Comparison of ENCODE assay signal across 18 cellular contexts in genomic region chr16:50612849-50613198, GRCh38.
DNase-seq lines count a peak whose midpoint lies in the region; ATAC-seq and TF ChIP-seq lines count a peak whose summit lies in the region.
"Had no signal": no experiment of that assay in that cellular context is flagged by ENCODE, and none has a peak within 500 bp of the region (broad histone marks: within the 10 kb centered on the region; RNA-seq: fewer than 3 reads in every experiment).

No MANE protein-coding gene starts in this region.

- 98% methylated on average over 6 of the region's 6 CpGs for WGBS in smooth muscle cell (ENCODE audit: low lambda C conversion rate)
- WGBS in mesendoderm (ENCODE audit: extremely low coverage, insufficient coverage, low lambda C conversion rate): no CpG with 5 or more reads among the region's 6 CpGs

- CTCF ChIA-PET in GM10248 (lab: Yijun Ruan, JAX): no interaction called here

- no peak overlapping the region for H3K18ac ChIP-seq in mesendoderm (ENCODE audit: low read length)

- H3K4me1 ChIP-seq in BLaER1 treated with 17β-estradiol and CSF1 and Interleukin-3, amounts not matched to agents 10 nM and 100 nM: peaks cover 52 to 80% (median 77%) of the 10 kb centered on the region in 10 experiments
- H3K4me1 ChIP-seq in lower lobe of right lung (peaks cover 30% of the 10 kb centered on the region), smooth muscle cell (ENCODE audit: low read depth) (peaks cover 20% of the 10 kb centered on the region), mesendoderm (ENCODE audit: control insufficient read depth, low read depth, low read length) (peaks cover 5% of the 10 kb centered on the region)

- H3K4me3 ChIP-seq in BLaER1 treated with 17β-estradiol and CSF1 and Interleukin-3, amounts not matched to agents 10 nM and 100 nM: peak overlapping the region in 5 of 10 experiments; percentile 18 to 56 (median 49); a peak in 5 of 20 replicates
- H3K4me3 ChIP-seq in lower lobe of right lung: no peak overlapping the region
- H3K4me3 ChIP-seq in smooth muscle cell: no peak overlapping the region
- H3K4me3 ChIP-seq in mesendoderm (ENCODE audit: low read length): no peak overlapping the region
- H3K4me3 ChIP-seq: adrenal gland, GM23338 had no signal

- no peaks in the 10 kb centered on the region for H3K79me2 ChIP-seq in smooth muscle cell (ENCODE audit: low read depth)
- H3K79me2 ChIP-seq in mesendoderm (ENCODE audit: control insufficient read depth, insufficient read depth, low read length): no peaks in the 10 kb centered on the region

- no peaks in the 10 kb centered on the region for H3K79me1 ChIP-seq in mesendoderm (ENCODE audit: low read length)

- H2BK15ac ChIP-seq in mesendoderm (replicated peaks; ENCODE audit: low read depth): no peak overlapping the region

- H3K4me2 ChIP-seq in BLaER1 treated with 17β-estradiol and CSF1 and Interleukin-3, amounts not matched to agents 10 nM and 100 nM: peak overlapping the region; percentile 79 to 98 (median 92)
- H3K4me2 ChIP-seq in smooth muscle cell (peak overlapping the region; percentile 23), mesendoderm (ENCODE audit: low read length) (no peak overlapping the region)
- H3K4me2 ChIP-seq: GM23338 had no signal

- H3K9me3 Mint-ChIP-seq in brain: peaks cover 0 to 6% (median 4%) of the 10 kb centered on the region in 5 experiments
- H3K9me3 Mint-ChIP-seq: CD4-positive, alpha-beta memory T cell; GM23338 had no signal

- ATAC-seq in lower lobe of right lung: no peak
- ATAC-seq: esophagus mucosa, GM23338 had no signal

- peak overlapping the region in 3 of 5 experiments; percentile 35 to 62 (median 49) for H3K4me3 Mint-ChIP-seq in brain
- H3K4me3 Mint-ChIP-seq: CD4-positive, alpha-beta memory T cell; GM23338 had no signal

- peak overlapping the region in 9 of 11 experiments; percentile 39 to 87 (median 62); a peak in 14 of 22 replicates for H3K27ac ChIP-seq in BLaER1 treated with 17β-estradiol and CSF1 and Interleukin-3, amounts not matched to agents 10 nM and 100 nM
- H3K27ac ChIP-seq in lower lobe of right lung (peak overlapping the region; percentile 69), smooth muscle cell (ENCODE audit: low read depth) (no peak overlapping the region), mesendoderm (ENCODE audit: low read depth, low read length) (no peak overlapping the region)

- H3K27me3 ChIP-seq in BLaER1 treated with 17β-estradiol and CSF1 and Interleukin-3, amounts not matched to agents 10 nM and 100 nM: no peaks in the 10 kb centered on the region
- no peaks in the 10 kb centered on the region for H3K27me3 ChIP-seq in lower lobe of right lung (ENCODE audit: low read depth)
- H3K27me3 ChIP-seq in smooth muscle cell (ENCODE audit: low read depth): no peaks in the 10 kb centered on the region
- H3K27me3 ChIP-seq in mesendoderm (ENCODE audit: insufficient read depth, low read length, poor library complexity): no peaks in the 10 kb centered on the region
- H3K27me3 ChIP-seq: adrenal gland had no signal

- no peak overlapping the region for H2BK5ac ChIP-seq in mesendoderm (ENCODE audit: low read length)

- no peaks in the 10 kb centered on the region for H3K27me3 Mint-ChIP-seq in brain
- H3K27me3 Mint-ChIP-seq: CD4-positive, alpha-beta memory T cell had no signal

- peaks cover 93% of the 10 kb centered on the region for H3K4me1 Mint-ChIP-seq in brain

- H4K20me1 ChIP-seq in BLaER1 treated with 17β-estradiol and CSF1 and Interleukin-3, amounts not matched to agents 10 nM and 100 nM: no peaks in the 10 kb centered on the region
- H4K20me1 ChIP-seq in smooth muscle cell (ENCODE audit: low read depth): no peaks in the 10 kb centered on the region

- DNase-seq in lower lobe of right lung (no peak), smooth muscle cell (lab: John Stamatoyannopoulos, UW; ENCODE audit: unreplicated experiment) (no peak), GOT3 (lab: John Stamatoyannopoulos, UW) (no peak), GM10248 (ENCODE audit: extremely low spot score) (no peak), retina (no peak), mesendoderm (no peak)
- DNase-seq: activated CD4-positive, alpha-beta T cell treated with anti-CD3 and anti-CD28 coated beads for 4 hours; adrenal gland; CD4-positive, alpha-beta memory T cell; DMS79; KG1; NCI-H1694; NCI-H526 treated with DMSO at 0.1 percent for 48 hours; stimulated activated CD4-positive, alpha-beta T cell treated with anti-CD3 and anti-CD28 coated beads, Interleukin-15, amount 100 ng/mL, for 24 hours had no signal

- no peak overlapping the region for H3K23ac ChIP-seq in mesendoderm (ENCODE audit: low read length)

- H3K36me3 Mint-ChIP-seq in brain: peaks cover 7% of the 10 kb centered on the region
- H3K36me3 Mint-ChIP-seq: CD4-positive, alpha-beta memory T cell had no signal

- no peak overlapping the region for H3K4ac ChIP-seq in mesendoderm (ENCODE audit: low read depth, low read length)

- no peaks in the 10 kb centered on the region for H3K9me3 ChIP-seq in BLaER1 treated with 17β-estradiol and CSF1 and Interleukin-3, amounts not matched to agents 10 nM and 100 nM (replicated peaks in 1 of 11)
- H3K9me3 ChIP-seq in lower lobe of right lung (no peaks in the 10 kb centered on the region), smooth muscle cell (replicated peaks; ENCODE audit: low read depth) (no peaks in the 10 kb centered on the region)
- H3K9me3 ChIP-seq: adrenal gland had no signal

- H3K9ac ChIP-seq in BLaER1 treated with 17β-estradiol and CSF1 and Interleukin-3, amounts not matched to agents 10 nM and 100 nM: peak overlapping the region in 7 of 11 experiments; percentile 30 to 81 (median 74); a peak in 11 of 22 replicates
- H3K9ac ChIP-seq in smooth muscle cell (ENCODE audit: low read depth): no peak overlapping the region
- H3K9ac ChIP-seq in mesendoderm (ENCODE audit: low read length): no peak overlapping the region

- H2BK120ac ChIP-seq in mesendoderm (ENCODE audit: low read depth, low read length): no peak overlapping the region

- POLR2A ChIA-PET in GM10248 (lab: Yijun Ruan, JAX): no interaction called here

- intact Hi-C loops in lower lobe of right lung (cut with DNase I): no loop called here

- TF ChIP-seq CTCF in brain (conservative IDR thresholded peaks at IDR 0.05) (no peak), lower lobe of right lung (IDR thresholded peaks at IDR 0.05) (no peak), smooth muscle cell (IDR thresholded peaks at IDR 0.05; ENCODE audit: borderline replicate concordance, insufficient read depth, poor library complexity, severe bottlenecking) (no peak), GM10248 (IDR thresholded peaks at IDR 0.05; ENCODE audit: control extremely low read depth, extremely low read depth, low read depth, missing control alignments) (no peak)

- H3K56ac ChIP-seq in mesendoderm (ENCODE audit: low read length): no peak overlapping the region

- H2AFZ ChIP-seq in smooth muscle cell (ENCODE audit: low read depth): no peak overlapping the region
- H2AFZ ChIP-seq: GM23338 had no signal

- H3K27ac Mint-ChIP-seq in brain: peak overlapping the region in 3 of 5 experiments; percentile 49 to 91 (median 60)
- H3K27ac Mint-ChIP-seq: GM23338 had no signal

- no peaks in the 10 kb centered on the region for H3K36me3 ChIP-seq in BLaER1 treated with 17β-estradiol and CSF1 and Interleukin-3, amounts not matched to agents 10 nM and 100 nM
- H3K36me3 ChIP-seq in lower lobe of right lung: peaks cover 5% of the 10 kb centered on the region
- H3K36me3 ChIP-seq in smooth muscle cell (ENCODE audit: low read depth): no peaks in the 10 kb centered on the region
- no peaks in the 10 kb centered on the region for H3K36me3 ChIP-seq in mesendoderm (ENCODE audit: control insufficient read depth, insufficient read depth, low read length)
- H3K36me3 ChIP-seq: adrenal gland had no signal

- H4K8ac ChIP-seq in mesendoderm (ENCODE audit: low read depth, low read length): no peak overlapping the region

- no peak overlapping the region for H4K5ac ChIP-seq in mesendoderm (ENCODE audit: low read length)

- H2AK5ac ChIP-seq in mesendoderm (ENCODE audit: low read length): no peak overlapping the region

- peaks cover 9% of the 10 kb centered on the region for H3F3A ChIP-seq in smooth muscle cell (ENCODE audit: low read depth)

Comparison
In these comparisons a context has a peak if more than half of its experiments do, and no peak if none do; other contexts are left out.
1. H3K27ac ChIP-seq: peak in BLaER1 treated with 17β-estradiol and CSF1 and Interleukin-3, amounts not matched to agents 10 nM and 100 nM (9 of 11) and lower lobe of right lung (single experiment); none in smooth muscle cell (single experiment) and mesendoderm (single experiment).
2. H3K9ac ChIP-seq: peak in BLaER1 treated with 17β-estradiol and CSF1 and Interleukin-3, amounts not matched to agents 10 nM and 100 nM (7 of 11); none in smooth muscle cell (single experiment) and mesendoderm (single experiment).